In genomic region chr2:96095116-96095636, GRCh38 we compare ENCODE assay signal across 24 cellular contexts. TPM values are rescaled to one million over a fixed set of nuclear protein-coding genes. Genes with fewer than 3 reads are reported as not detected.
DNase-seq lines count a peak whose midpoint lies in the region; ATAC-seq, FAIRE-seq and TF ChIP-seq lines count a peak whose summit lies in the region.
"Had no signal": no experiment of that assay in that cellular context is flagged by ENCODE, and none has a peak within 500 bp of the region (broad histone marks: within the 10 kb centered on the region; RNA-seq: fewer than 3 reads in every experiment).

No MANE protein-coding gene starts in this region.

- no peak for ATAC-seq in right cardiac atrium
- ATAC-seq in stimulated activated memory B cell treated with anti-CD40 and anti-IgM and Interleukin-4, amounts not matched to agents 10 μg/mL and 1 μg/mL and 100 μg/mL, for 72 hours = no peak
- ATAC-seq: naive thymus-derived CD8-positive, alpha-beta T cell; pancreas; stimulated activated naive CD8-positive, alpha-beta T cell treated with anti-CD3 and anti-CD28 coated beads, Interleukin-15, Interleukin-2, amounts not matched to agents 100 U/mL and 50 U/mL, for 24 hours had no signal

- no peaks in the 10 kb centered on the region for H3K4me1 Mint-ChIP-seq in stimulated activated memory B cell treated with anti-CD40 and anti-IgM and Interleukin-4, amounts not matched to agents 10 μg/mL and 1 μg/mL and 100 μg/mL, for 72 hours
- H3K4me1 Mint-ChIP-seq: CD4-positive, CD25-positive, alpha-beta regulatory T cell; endodermal cell; naive thymus-derived CD8-positive, alpha-beta T cell had no signal

- no peaks in the 10 kb centered on the region for H3K9me3 Mint-ChIP-seq in stimulated activated memory B cell treated with anti-CD40 and anti-IgM and Interleukin-4, amounts not matched to agents 10 μg/mL and 1 μg/mL and 100 μg/mL, for 72 hours
- H3K9me3 Mint-ChIP-seq: CD4-positive, CD25-positive, alpha-beta regulatory T cell; endodermal cell; naive thymus-derived CD8-positive, alpha-beta T cell had no signal

- H3K36me3 Mint-ChIP-seq in stimulated activated memory B cell treated with anti-CD40 and anti-IgM and Interleukin-4, amounts not matched to agents 10 μg/mL and 1 μg/mL and 100 μg/mL, for 72 hours = no peaks in the 10 kb centered on the region
- H3K36me3 Mint-ChIP-seq: CD4-positive, CD25-positive, alpha-beta regulatory T cell; naive thymus-derived CD8-positive, alpha-beta T cell had no signal

- no peaks in the 10 kb centered on the region for H3K27me3 ChIP-seq in left ventricle myocardium inferior (ENCODE audit: low read depth)
- no peaks in the 10 kb centered on the region for H3K27me3 ChIP-seq in right cardiac atrium (ENCODE audit: control insufficient read depth, insufficient read depth)
- no peaks in the 10 kb centered on the region for H3K27me3 ChIP-seq in small intestine (ENCODE audit: control insufficient read depth in 2 of 2, insufficient read depth in 2 of 2, low read length in 2 of 2)
- H3K27me3 ChIP-seq: colonic mucosa, pancreas, tibial nerve had no signal

- H3K36me3 ChIP-seq in left ventricle myocardium inferior (no peaks in the 10 kb centered on the region), small intestine (ENCODE audit: control insufficient read depth in 2 of 2, insufficient read depth in 2 of 2, low read length in 2 of 2) (no peaks in the 10 kb centered on the region)
- H3K36me3 ChIP-seq: colonic mucosa, pancreas, tibial nerve, WERI-Rb-1 had no signal

- H3K27me3 Mint-ChIP-seq in stimulated activated memory B cell treated with anti-CD40 and anti-IgM and Interleukin-4, amounts not matched to agents 10 μg/mL and 1 μg/mL and 100 μg/mL, for 72 hours = peaks cover 18% of the 10 kb centered on the region

- no peak overlapping the region for H3K4me3 Mint-ChIP-seq in stimulated activated memory B cell treated with anti-CD40 and anti-IgM and Interleukin-4, amounts not matched to agents 10 μg/mL and 1 μg/mL and 100 μg/mL, for 72 hours
- H3K4me3 Mint-ChIP-seq: CD4-positive, CD25-positive, alpha-beta regulatory T cell; endodermal cell; naive thymus-derived CD8-positive, alpha-beta T cell had no signal

- no peak overlapping the region for H3K27ac Mint-ChIP-seq in stimulated activated memory B cell treated with anti-CD40 and anti-IgM and Interleukin-4, amounts not matched to agents 10 μg/mL and 1 μg/mL and 100 μg/mL, for 72 hours
- H3K27ac Mint-ChIP-seq: CD4-positive, CD25-positive, alpha-beta regulatory T cell; endodermal cell; naive thymus-derived CD8-positive, alpha-beta T cell had no signal

- intact Hi-C loops in left ventricle myocardium inferior (cut with micrococcal nuclease) (no loop called here), right cardiac atrium (cut with DNase I) (no loop called here)

- H3K4me1 ChIP-seq in left ventricle myocardium inferior = peaks cover 60% of the 10 kb centered on the region
- H3K4me1 ChIP-seq in right cardiac atrium (ENCODE audit: control insufficient read depth, insufficient read depth, low read length) = peaks cover 6% of the 10 kb centered on the region
- no peaks in the 10 kb centered on the region for H3K4me1 ChIP-seq in small intestine (ENCODE audit: control insufficient read depth in 2 of 2, insufficient read depth in 1 of 2, low read depth in 1 of 2, low read length in 1 of 2)

- H3K27ac ChIP-seq in left ventricle myocardium inferior (replicated peaks) (no peak overlapping the region), right cardiac atrium (ENCODE audit: low read length) (no peak overlapping the region), small intestine (ENCODE audit: low read depth in 1 of 2, low read length in 1 of 2) (no peak overlapping the region)
- H3K27ac ChIP-seq: colonic mucosa, pancreas, tibial nerve, WERI-Rb-1 had no signal

- FAIRE-seq in small intestine (lab: Jason Lieb, UNC) = no peak
- FAIRE-seq: pancreas had no signal

- H3K9me3 ChIP-seq in left ventricle myocardium inferior (replicated peaks) = no peaks in the 10 kb centered on the region
- no peaks in the 10 kb centered on the region for H3K9me3 ChIP-seq in right cardiac atrium (ENCODE audit: control insufficient read depth, low read length)
- H3K9me3 ChIP-seq in small intestine (ENCODE audit: control insufficient read depth, low read depth) = no peaks in the 10 kb centered on the region
- H3K9me3 ChIP-seq: colonic mucosa, pancreas, tibial nerve had no signal

- 75% methylated on average over 7 of the region's 7 CpGs for WGBS in right cardiac atrium
- WGBS in small intestine, 3 donors = 43 to 74% (median 60%) methylated on average over 7 of the region's 7 CpGs

- DNase-seq in left ventricle myocardium inferior (peak; percentile 13), right cardiac atrium (no peak), NCI-H146 treated with DMSO at 0.1 percent for 48 hours (lab: John Stamatoyannopoulos, UW; ENCODE audit: unreplicated experiment) (peak; percentile 13), RPMI8226 (peak; percentile 46), small intestine (peak; percentile 12), NAMALWA (ENCODE audit: low spot score) (no peak)
- no peak for DNase-seq in stimulated activated CD4-positive, alpha-beta T cell treated with anti-CD3 and anti-CD28 coated beads, Interleukin-4, amount 100 ng/mL, for 4 hours
- DNase-seq: activated gamma-delta T cell; CD4-positive, CD25-positive, alpha-beta regulatory T cell; colonic mucosa; endodermal cell; GOT3; Karpas-422; naive thymus-derived CD8-positive, alpha-beta T cell; pancreas; SHP77 treated with DMSO at 0.1 percent for 48 hours; stimulated activated CD4-positive, alpha-beta T cell treated with anti-CD3 and anti-CD28 coated beads, Interleukin-2, amount 100 ng/mL, for 24 hours; stimulated activated naive CD8-positive, alpha-beta T cell treated with anti-CD3 and anti-CD28 coated beads, Interleukin-15, Interleukin-2, amounts not matched to agents 100 U/mL and 50 U/mL, for 24 hours; WERI-Rb-1 had no signal

- no peak for TF ChIP-seq CTCF in left ventricle myocardium inferior (IDR thresholded peaks at IDR 0.05; ENCODE audit: borderline replicate concordance)

- no peak overlapping the region for H3K4me3 ChIP-seq in left ventricle myocardium inferior
- H3K4me3 ChIP-seq in right cardiac atrium (ENCODE audit: low read length) = no peak overlapping the region
- no peak overlapping the region for H3K4me3 ChIP-seq in small intestine (ENCODE audit: low read depth in 1 of 2, low read length in 2 of 2)
- H3K4me3 ChIP-seq: colonic mucosa, pancreas, tibial nerve had no signal

RNA-seq across cellular contexts. Expression of gene ADRA2B, which starts 21.2 kb away (rescaled TPM):
- total RNA-seq in left ventricle myocardium inferior (2.9 TPM), right cardiac atrium (under 1 TPM; 0.11 to 0.91 (median 0.66) TPM)
- polyA plus RNA-seq in right cardiac atrium (2.2 TPM), small intestine (1 to 10 TPM in 1 of 3 donors, not detected in 2; 1.5 TPM)
- total RNA-seq: fibroblast of lung, glomerular endothelial cell, NCI-H460 had no signal
- polyA plus RNA-seq: CD4-positive, CD25-positive, alpha-beta regulatory T cell; naive thymus-derived CD8-positive, alpha-beta T cell had no signal

RNA-seq across cellular contexts. Expression of gene ASTL, which starts 43.1 kb away (rescaled TPM):
- total RNA-seq in left ventricle myocardium inferior = not detected
- total RNA-seq in right cardiac atrium = not detected
- polyA plus RNA-seq in right cardiac atrium = not detected
- polyA plus RNA-seq in small intestine = not detected
- total RNA-seq: endodermal cell, fibroblast of lung, glomerular endothelial cell, NCI-H460, pancreas had no signal
- polyA plus RNA-seq: fibroblast of lung had no signal

RNA-seq across cellular contexts. Expression of gene DUSP2, which starts 50.1 kb away (rescaled TPM):
- total RNA-seq in left ventricle myocardium inferior = 0.82 TPM
- 1 to 10 TPM; 1.2 to 2.6 (median 1.4) TPM for total RNA-seq in right cardiac atrium
- polyA plus RNA-seq in right cardiac atrium = 2.2 TPM
- polyA plus RNA-seq in small intestine = 1 to 10 TPM in 2 of 3 donors, under 1 TPM in 1; 0.45 to 5.1 (median 3.0) TPM

Comparison
In these comparisons a context has a peak if more than half of its experiments do, and no peak if none do; other contexts are left out.
1. DNase-seq: peak in left ventricle myocardium inferior (single experiment), NCI-H146 treated with DMSO at 0.1 percent for 48 hours (single experiment), RPMI8226 (single experiment) and small intestine (single experiment); none in right cardiac atrium (0 of 3), stimulated activated CD4-positive, alpha-beta T cell treated with anti-CD3 and anti-CD28 coated beads, Interleukin-4, amount 100 ng/mL, for 4 hours (0 of 2) and NAMALWA (single experiment).